In genomic region chr3:119288669-119289068, GRCh38 we compare ENCODE assay signal across 1 cellular context.
TF ChIP-seq lines count a peak whose summit lies in the region.

No MANE protein-coding gene starts in this region.

TF ChIP-seq in H1, 55 proteins besides CTCF, POLR2A, EP300 and RAD21:
- no peak for TF ChIP-seq SP1 (IDR thresholded peaks at IDR 0.05; ENCODE audit: low read depth, low read length)
- TF ChIP-seq JUND (IDR thresholded peaks at IDR 0.05; ENCODE audit: low read length), result no peak
- no peak for TF ChIP-seq E2F6 (IDR thresholded peaks at IDR 0.05)
- no peak for TF ChIP-seq PHF8 (conservative IDR thresholded peaks at IDR 0.05; ENCODE audit: low read depth, low read length)
- TF ChIP-seq SIX5 (IDR thresholded peaks at IDR 0.05; ENCODE audit: low read depth, low read length), result no peak
- TF ChIP-seq HDAC6 (IDR thresholded peaks at IDR 0.05; ENCODE audit: low read depth, low read length), result no peak
- no peak for TF ChIP-seq SAP30 (IDR thresholded peaks at IDR 0.05; ENCODE audit: insufficient read depth, insufficient replicate concordance, low read length)
- TF ChIP-seq BRCA1 (IDR thresholded peaks at IDR 0.05; ENCODE audit: low read depth, low read length), result no peak
- no peak for TF ChIP-seq CTBP2 (IDR thresholded peaks at IDR 0.05; ENCODE audit: borderline replicate concordance, insufficient read depth, insufficient read length, low read length)
- TF ChIP-seq SRF (IDR thresholded peaks at IDR 0.05; ENCODE audit: low read depth, low read length), result no peak
- no peak for TF ChIP-seq MAFK (IDR thresholded peaks at IDR 0.05; ENCODE audit: low read depth, low read length)
- TF ChIP-seq EGR1 (IDR thresholded peaks at IDR 0.05; ENCODE audit: borderline replicate concordance, low read depth, low read length), result no peak
- no peak for TF ChIP-seq KDM4A (IDR thresholded peaks at IDR 0.05; ENCODE audit: low read depth, low read length, severe bottlenecking)
- no peak for TF ChIP-seq TAF7 (optimal IDR thresholded peaks at IDR 0.05; ENCODE audit: borderline replicate concordance, low read depth, low read length)
- TF ChIP-seq GABPA (IDR thresholded peaks at IDR 0.05; ENCODE audit: borderline replicate concordance, insufficient read depth, low read length), result no peak
